ENCODE assay signal across 17 cellular contexts in the genomic region with DNA sequence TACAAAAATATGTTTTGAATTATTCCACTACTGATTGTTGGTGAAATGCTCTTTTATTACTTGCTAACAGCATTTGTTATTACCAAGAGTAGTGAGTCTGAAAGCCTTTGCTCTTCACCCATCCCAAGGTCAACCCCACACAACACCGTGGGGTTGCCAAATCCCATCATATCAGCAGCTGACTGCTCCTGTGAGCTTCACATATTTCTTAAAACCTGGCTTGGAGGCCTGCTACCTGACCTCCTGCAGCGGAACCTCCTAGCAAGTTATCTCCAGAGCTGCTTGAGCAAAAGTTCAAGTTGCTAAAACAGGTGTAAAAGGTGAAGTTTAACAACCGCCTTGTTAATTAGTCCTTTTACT. TPM values are rescaled to one million over a fixed set of nuclear protein-coding genes. Genes with fewer than 3 reads are reported as not detected.
A peak's percentile ranks its signal among the peaks of the same experiment; 100 is the strongest.
DNase-seq lines count a peak whose midpoint lies in the region; ATAC-seq and TF ChIP-seq lines count a peak whose summit lies in the region.
"Had no signal": no experiment of that assay in that cellular context is flagged by ENCODE, and none has a peak within 500 bp of the region (broad histone marks: within the 10 kb centered on the region; RNA-seq: fewer than 3 reads in every experiment).

No MANE protein-coding gene starts in this region.

- ATAC-seq in foreskin keratinocyte = no peak
- ATAC-seq: HepG2 had no signal

- H3K4me3 ChIP-seq in ovary = no peak overlapping the region
- no peak overlapping the region for H3K4me3 ChIP-seq in thyroid gland (replicated peaks in 1 of 3)

- H3K4me1 ChIP-seq in ovary (ENCODE audit: insufficient read depth) (peaks cover 4% of the 10 kb centered on the region), thyroid gland (peaks cover 9 to 15% of the 10 kb centered on the region in 2 donors), foreskin keratinocyte (no peaks in the 10 kb centered on the region)

- TF ChIP-seq EP300 in ovary (IDR thresholded peaks at IDR 0.05) = no peak

- TF ChIP-seq POLR2A in ovary (IDR thresholded peaks at IDR 0.05) = no peak
- no peak for TF ChIP-seq POLR2A in thyroid gland (IDR thresholded peaks at IDR 0.05)

- TF ChIP-seq CTCF in ovary (IDR thresholded peaks at IDR 0.05) (no peak), thyroid gland (IDR thresholded peaks at IDR 0.05) (no peak), foreskin keratinocyte (conservative IDR thresholded peaks at IDR 0.05) (no peak)

- peak; percentile 18 for DNase-seq in DMS79 treated with DMSO at 0.1 percent for 48 hours (lab: John Stamatoyannopoulos, UW)
- DNase-seq in DMS79 (lab: John Stamatoyannopoulos, UW) = no peak
- DNase-seq in kidney glomerular epithelial cell (lab: John Stamatoyannopoulos, UW) = peak; percentile 82
- peak in 3 of 5 donors; percentile 25 to 46 (median 42) for DNase-seq in ovary
- peak; percentile 24 to 55 for DNase-seq in thyroid gland
- no peak for DNase-seq in foreskin keratinocyte
- DNase-seq in Ammon's horn (ENCODE audit: low spot score) = no peak
- no peak for DNase-seq in dedifferentiated amniotic fluid mesenchymal stem cell (ENCODE audit: extremely low spot score)
- DNase-seq: AML-193; CD4-positive, alpha-beta memory T cell; DND-41; GDM1; HCEC 1CT; HFFc6 had no signal

- no peaks in the 10 kb centered on the region for H3K36me3 ChIP-seq in ovary
- H3K36me3 ChIP-seq in thyroid gland = no peaks in the 10 kb centered on the region

- H3K27me3 ChIP-seq in ovary (no peaks in the 10 kb centered on the region), thyroid gland (no peaks in the 10 kb centered on the region), foreskin keratinocyte (no peaks in the 10 kb centered on the region)

- intact Hi-C loops in ovary (cut with DNase I) = no loop called here
- intact Hi-C loops in thyroid gland (cut with DNase I) = no loop called here

- 20 to 33% (median 24%) methylated on average over 3 of the region's 3 CpGs for WGBS in ovary, 3 donors
- WGBS in thyroid gland, 2 donors = 33 to 47% methylated on average over 3 of the region's 3 CpGs

- H3K9me3 ChIP-seq in ovary (no peaks in the 10 kb centered on the region), thyroid gland (no peaks in the 10 kb centered on the region)

- H3K27ac ChIP-seq in ovary (peak overlapping the region in 1 of 2 donors; percentile 44), thyroid gland (peak overlapping the region in 2 of 3 donors; percentile 41 to 45), foreskin keratinocyte (no peak overlapping the region)
- H3K27ac ChIP-seq: 22Rv1, C4-2B had no signal

RNA-seq across cellular contexts. Expression of a gene that starts 20.1 kb away (rescaled TPM):
- 100 to 1,000 TPM; 273 to 571 (median 337) TPM for total RNA-seq in ovary
- polyA plus RNA-seq in ovary = 100 to 1,000 TPM; 380 to 390 TPM
- total RNA-seq in thyroid gland = 100 to 1,000 TPM; 251 to 403 (median 308) TPM
- total RNA-seq in foreskin keratinocyte = 316 and 327 TPM in 2 replicates
- 303 and 337 TPM in 2 replicates for polyA plus RNA-seq in foreskin keratinocyte

Comparison
In these comparisons a context has a peak if more than half of its experiments do, and no peak if none do; other contexts are left out.
1. DNase-seq: peak in DMS79 treated with DMSO at 0.1 percent for 48 hours (single experiment), kidney glomerular epithelial cell (single experiment), ovary (3 of 5) and thyroid gland (2 of 2); none in DMS79 (single experiment), foreskin keratinocyte (0 of 2), Ammon's horn (single experiment) and dedifferentiated amniotic fluid mesenchymal stem cell (single experiment).